ENCODE assay signal across 1 cellular context in genomic region chr12:124380793-124381453, GRCh38.
TF ChIP-seq lines count a peak whose summit lies in the region.

No MANE protein-coding gene starts in this region.

TF ChIP-seq in endothelial cell of umbilical vein, 7 proteins besides CTCF, POLR2A, EP300 and RAD21 (continued from another document):
- no peak for TF ChIP-seq POLR2AphosphoS5 (IDR thresholded peaks at IDR 0.05; ENCODE audit: insufficient read depth, low read depth, low read length)
- TF ChIP-seq MYC (IDR thresholded peaks at IDR 0.05; ENCODE audit: low read depth, low read length) = no peak
- no peak for TF ChIP-seq JUN (IDR thresholded peaks at IDR 0.05; ENCODE audit: borderline replicate concordance, insufficient read depth, insufficient read length, low read depth)
TF ChIP-seq in endothelial cell of umbilical vein: peak in this region for 0.
